9 cellular contexts compared by ENCODE assay signal in genomic region chr7:66281678-66282593, GRCh38.
DNase-seq lines count a peak whose midpoint lies in the region; TF ChIP-seq lines count a peak whose summit lies in the region.
"Had no signal": no experiment of that assay in that cellular context is flagged by ENCODE, and none has a peak within 500 bp of the region (broad histone marks: within the 10 kb centered on the region; RNA-seq: fewer than 3 reads in every experiment).

No MANE protein-coding gene starts in this region.

- no peaks in the 10 kb centered on the region for H3K36me3 ChIP-seq in OCI-LY7 (ENCODE audit: insufficient read depth, low read length)

- POLR2A ChIA-PET in OCI-LY7 (lab: Charles Lee), result interaction anchor here (0.5 kb wide), 1 partner anchor 451 kb away, joined by 3 read pairs; no protein-coding TSS in a partner anchor

- no peaks in the 10 kb centered on the region for H3K9me2 ChIP-seq in OCI-LY7 (ENCODE audit: insufficient read depth, low read length)

- no TSS peak for BruUV-seq in OCI-LY7 (replicated peaks; lab: Mats Ljungman, UMichigan)

- H3K4me3 ChIP-seq in AG09309 (ENCODE audit: control insufficient read depth, low read depth, low read length), result no peak overlapping the region
- H3K4me3 ChIP-seq in NB4 (ENCODE audit: low read depth, low read length), result no peak overlapping the region
- no peak overlapping the region for H3K4me3 ChIP-seq in OCI-LY7 (ENCODE audit: low read depth, low read length, poor library complexity, severe bottlenecking)

- H3K27ac Mint-ChIP-seq in dendritic cell treated with granulocyte-macrophage colony-stimulating factor and Interleukin-4, amounts not matched to agents 40 ng/mL and 50 ng/mL, for 4 days, result peak overlapping the region; percentile 9
- H3K27ac Mint-ChIP-seq: T-helper 1 cell treated with Interleukin-12 subunit alpha and Interleukin-12 subunit beta and Interleukin-4 antibody, amounts not matched to agents 30 μg/mL and 1 μg/mL, for 36 hours had no signal

- no peaks in the 10 kb centered on the region for H3K27me3 Mint-ChIP-seq in dendritic cell treated with granulocyte-macrophage colony-stimulating factor and Interleukin-4, amounts not matched to agents 40 ng/mL and 50 ng/mL, for 4 days

- no peaks in the 10 kb centered on the region for H3K9me3 ChIP-seq in OCI-LY7 (ENCODE audit: low read length)

- no peaks in the 10 kb centered on the region for H3K4me1 ChIP-seq in OCI-LY7 (ENCODE audit: insufficient read depth, low read length, poor library complexity, severe bottlenecking)

- no peaks in the 10 kb centered on the region for H3K79me2 ChIP-seq in OCI-LY7 (ENCODE audit: insufficient read depth, low read depth, low read length)

- no peak overlapping the region for H3K27ac ChIP-seq in OCI-LY7 (ENCODE audit: low read depth, low read length, poor library complexity, severe bottlenecking)

- intact Hi-C loops in dendritic cell treated with granulocyte-macrophage colony-stimulating factor and Interleukin-4, amounts not matched to agents 40 ng/mL and 50 ng/mL, for 4 days (cut with micrococcal nuclease), result no loop called here
- intact Hi-C loops in OCI-LY7 (cut with micrococcal nuclease; ENCODE audit: unreplicated experiment), result no loop called here

- TF ChIP-seq POLR2A in NB4 (IDR thresholded peaks at IDR 0.05; ENCODE audit: extremely low read depth, insufficient read length), result no peak

- no peaks in the 10 kb centered on the region for H4K20me1 ChIP-seq in OCI-LY7 (ENCODE audit: insufficient read depth, low read length)

- H3K9me3 Mint-ChIP-seq in dendritic cell treated with granulocyte-macrophage colony-stimulating factor and Interleukin-4, amounts not matched to agents 40 ng/mL and 50 ng/mL, for 4 days, result no peaks in the 10 kb centered on the region
- H3K9me3 Mint-ChIP-seq: T-helper 1 cell treated with Interleukin-12 subunit alpha and Interleukin-12 subunit beta and Interleukin-4 antibody, amounts not matched to agents 30 μg/mL and 1 μg/mL, for 36 hours had no signal

- H3K4me2 ChIP-seq in OCI-LY7 (ENCODE audit: low read length), result no peak overlapping the region

- H3K36me3 Mint-ChIP-seq in dendritic cell treated with granulocyte-macrophage colony-stimulating factor and Interleukin-4, amounts not matched to agents 40 ng/mL and 50 ng/mL, for 4 days (ENCODE audit: low read depth), result no peaks in the 10 kb centered on the region

- peaks cover 19% of the 10 kb centered on the region for H3K4me1 Mint-ChIP-seq in dendritic cell treated with granulocyte-macrophage colony-stimulating factor and Interleukin-4, amounts not matched to agents 40 ng/mL and 50 ng/mL, for 4 days (ENCODE audit: low read depth)

- H3K4me3 Mint-ChIP-seq in dendritic cell treated with granulocyte-macrophage colony-stimulating factor and Interleukin-4, amounts not matched to agents 40 ng/mL and 50 ng/mL, for 4 days, result no peak overlapping the region
- H3K4me3 Mint-ChIP-seq: T-helper 1 cell treated with Interleukin-12 subunit alpha and Interleukin-12 subunit beta and Interleukin-4 antibody, amounts not matched to agents 30 μg/mL and 1 μg/mL, for 36 hours had no signal

- DNase-seq in AG09309 (ENCODE audit: low read depth), result peak; percentile 94
- DNase-seq in NB4 (ENCODE audit: low read depth), result peak; percentile 68
- DNase-seq in middle frontal gyrus (ENCODE audit: extremely low spot score, low spot score), result peak; percentile 5
- no peak for DNase-seq in stimulated activated CD4-positive, alpha-beta T cell treated with anti-CD3 and anti-CD28 coated beads, Interleukin-1b, Interleukin-23, amount 100 ng/mL, for 48 hours
- no peak for DNase-seq in SKM-1 (lab: John Stamatoyannopoulos, UW; ENCODE audit: unreplicated experiment)
- no peak for DNase-seq in OCI-LY7 (ENCODE audit: low spot score)
- no peak for DNase-seq in NCI-H526 treated with DMSO at 0.1 percent for 48 hours (lab: John Stamatoyannopoulos, UW)

- TF ChIP-seq CTCF in AG09309 (IDR thresholded peaks at IDR 0.05; ENCODE audit: control insufficient read depth, insufficient read depth, low read depth, low read length, missing control alignments) (no peak), NB4 (IDR thresholded peaks at IDR 0.05; ENCODE audit: low read depth, low read length) (no peak), OCI-LY7 (conservative IDR thresholded peaks at IDR 0.05; ENCODE audit: low read length) (no peak)

- CTCF ChIA-PET in OCI-LY7 (lab: Charles Lee; ENCODE audit: unreplicated experiment), result no interaction called here

- H2AFZ ChIP-seq in OCI-LY7 (ENCODE audit: low read length), result no peak overlapping the region

Comparison
In these comparisons a context has a peak if more than half of its experiments do, and no peak if none do; other contexts are left out.
1. DNase-seq: peak in AG09309 (single experiment), NB4 (single experiment) and middle frontal gyrus (single experiment); none in stimulated activated CD4-positive, alpha-beta T cell treated with anti-CD3 and anti-CD28 coated beads, Interleukin-1b, Interleukin-23, amount 100 ng/mL, for 48 hours (single experiment), SKM-1 (single experiment), OCI-LY7 (single experiment) and NCI-H526 treated with DMSO at 0.1 percent for 48 hours (single experiment).